ENCODE assay signal across 7 cellular contexts in genomic region chr21:39349211-39350093, GRCh38.
DNase-seq lines count a peak whose midpoint lies in the region; ATAC-seq lines count a peak whose summit lies in the region.

No MANE protein-coding gene starts in this region.

- DNase-seq in NCI-H2029 (lab: John Stamatoyannopoulos, UW): peak; percentile 98
- peak; percentile 95 for DNase-seq in T-helper 9 cell
- peak; percentile 99 for DNase-seq in astrocyte of the hippocampus (ENCODE audit: low read depth, low spot score)
- peak; percentile 81 to 94 for DNase-seq in hippocampal formation (lab: John Stamatoyannopoulos, UW)
- DNase-seq in retina: peak; percentile 97

- ATAC-seq in GM18508 (IDR thresholded peaks at IDR 0.05; ENCODE audit: insufficient read depth, unreplicated experiment): peak; percentile 61
- peak; percentile 85 for ATAC-seq in HG02981 (IDR thresholded peaks at IDR 0.05; ENCODE audit: unreplicated experiment)

Comparison
In these comparisons a context has a peak if more than half of its experiments do, and no peak if none do; other contexts are left out.
1. Peak in every context shown above with its lines: DNase-seq and ATAC-seq.